Comparison of ENCODE assay signal across 1 cellular context in the genomic region with DNA sequence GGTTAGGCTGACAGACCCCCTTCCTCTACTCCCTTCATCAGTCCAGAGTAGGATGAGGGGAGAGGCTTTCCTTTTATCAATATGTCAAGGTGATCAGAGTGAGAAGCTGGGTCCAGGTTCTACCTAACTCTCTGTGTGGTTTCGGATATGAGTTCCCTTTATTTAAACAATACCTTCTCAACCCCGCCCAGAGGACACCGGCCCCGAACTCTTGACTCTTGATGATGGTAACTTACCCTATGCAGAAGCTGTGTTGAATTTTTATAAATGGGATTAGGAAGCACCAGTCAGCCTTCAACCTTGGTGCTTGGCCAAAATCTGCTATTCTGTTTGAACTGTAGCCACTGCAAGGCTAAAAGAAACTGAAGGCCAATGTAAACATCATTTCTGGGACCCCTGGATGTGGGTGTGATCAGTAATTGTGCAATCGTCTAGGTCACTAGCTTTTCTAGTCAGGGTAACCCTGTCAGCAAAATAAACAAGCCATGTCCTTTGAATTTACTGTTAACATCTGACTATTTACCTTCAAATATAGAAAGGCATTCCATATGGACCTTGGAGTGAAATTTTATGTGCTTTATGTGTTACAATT.
TF ChIP-seq lines count a peak whose summit lies in the region.

No MANE protein-coding gene starts in this region.

TF ChIP-seq in liver, 16 proteins besides CTCF, POLR2A, EP300 and RAD21 (continued from another document):
- TF ChIP-seq, protein P1, sequence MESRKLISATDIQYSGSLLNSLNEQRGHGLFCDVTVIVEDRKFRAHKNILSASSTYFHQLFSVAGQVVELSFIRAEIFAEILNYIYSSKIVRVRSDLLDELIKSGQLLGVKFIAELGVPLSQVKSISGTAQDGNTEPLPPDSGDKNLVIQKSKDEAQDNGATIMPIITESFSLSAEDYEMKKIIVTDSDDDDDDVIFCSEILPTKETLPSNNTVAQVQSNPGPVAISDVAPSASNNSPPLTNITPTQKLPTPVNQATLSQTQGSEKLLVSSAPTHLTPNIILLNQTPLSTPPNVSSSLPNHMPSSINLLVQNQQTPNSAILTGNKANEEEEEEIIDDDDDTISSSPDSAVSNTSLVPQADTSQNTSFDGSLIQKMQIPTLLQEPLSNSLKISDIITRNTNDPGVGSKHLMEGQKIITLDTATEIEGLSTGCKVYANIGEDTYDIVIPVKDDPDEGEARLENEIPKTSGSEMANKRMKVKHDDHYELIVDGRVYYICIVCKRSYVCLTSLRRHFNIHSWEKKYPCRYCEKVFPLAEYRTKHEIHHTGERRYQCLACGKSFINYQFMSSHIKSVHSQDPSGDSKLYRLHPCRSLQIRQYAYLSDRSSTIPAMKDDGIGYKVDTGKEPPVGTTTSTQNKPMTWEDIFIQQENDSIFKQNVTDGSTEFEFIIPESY (IDR thresholded peaks at IDR 0.05): peak; percentile 71
- TF ChIP-seq HNF4A (conservative IDR thresholded peaks at IDR 0.05): peak; percentile 56 to 84
